In the genomic region with DNA sequence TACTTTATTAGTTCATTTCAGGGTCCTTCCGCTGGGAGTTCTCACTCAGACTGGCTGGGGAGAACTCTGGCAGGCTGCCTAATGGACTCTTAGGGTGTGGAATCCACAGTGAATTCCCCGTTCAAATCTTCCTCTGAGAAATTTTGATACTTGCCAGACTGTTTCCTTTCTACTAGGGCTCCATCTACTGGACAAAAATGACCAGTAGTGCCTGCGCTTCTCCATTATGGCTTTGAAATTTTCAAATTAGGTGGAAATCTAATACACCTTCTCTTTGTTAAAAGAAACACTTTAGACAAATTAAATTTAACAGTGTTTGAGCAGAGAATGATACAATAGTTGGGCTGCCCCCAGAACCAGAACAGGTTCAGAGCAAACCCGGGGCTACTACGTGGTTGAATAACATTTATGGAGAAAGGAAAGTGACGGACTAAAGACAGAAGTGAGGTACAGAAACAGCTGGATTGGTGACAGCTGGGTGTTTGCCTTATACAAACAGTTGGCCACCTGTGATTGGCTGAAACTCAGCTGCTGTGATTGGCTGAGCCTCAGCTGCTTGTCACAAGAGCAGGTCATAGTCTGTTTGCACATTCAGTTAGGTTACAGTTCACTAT, we compare ENCODE assay signal across 8 cellular contexts. TPM values are rescaled to one million over a fixed set of nuclear protein-coding genes. Genes with fewer than 3 reads are reported as not detected.
DNase-seq lines count a peak whose midpoint lies in the region; ATAC-seq and TF ChIP-seq lines count a peak whose summit lies in the region.

No MANE protein-coding gene starts in this region.

- in situ Hi-C loops in SK-MEL-5 (cut with HindIII; ENCODE audit: low pct_unique_long_range_greater_than_20kb, low sequenced_read_pairs) = no loop called here

- peak; percentile 59 for DNase-seq in DMS 273 treated with DMSO at 0.1 percent for 48 hours (lab: John Stamatoyannopoulos, UW)
- DNase-seq in NB4 (ENCODE audit: low read depth) = peak; percentile 67
- DNase-seq in SK-MEL-5 (ENCODE audit: low read depth, low spot score) = peak; percentile 89
- DNase-seq in dedifferentiated amniotic fluid mesenchymal stem cell (ENCODE audit: extremely low spot score) = peak; percentile 80
- peak; percentile 90 for DNase-seq in left lobe of liver (ENCODE audit: low spot score)
- peak; percentile 91 for DNase-seq in superior temporal gyrus (ENCODE audit: extremely low spot score)
- no peak for DNase-seq in GM19238 (ENCODE audit: insufficient read length, low spot score)

- TF ChIP-seq CTCF in NB4 (IDR thresholded peaks at IDR 0.05; ENCODE audit: low read depth, low read length) = peak; percentile 81

- no peak overlapping the region for H3K4me3 ChIP-seq in NB4 (ENCODE audit: low read depth, low read length)

- peak; percentile 34 for ATAC-seq in GM21528 (IDR thresholded peaks at IDR 0.05; ENCODE audit: low FRiP score, unreplicated experiment)
- ATAC-seq in left lobe of liver = peak; percentile 87

- TF ChIP-seq POLR2A in NB4 (IDR thresholded peaks at IDR 0.05; ENCODE audit: extremely low read depth, insufficient read length) = no peak

RNA-seq across cellular contexts. Expression of gene FDX1, which starts 52.9 kb away (rescaled TPM):
- 11.1 and 12.5 TPM in 2 replicates for total RNA-seq in SK-MEL-5 (2014; rRNA removed; shearing (Covaris generic))
- 11.0 and 11.4 TPM in 2 replicates for polyA plus RNA-seq in SK-MEL-5 (2015; cell fraction: cytosol; rRNA removed)
- polyA plus RNA-seq in SK-MEL-5 (2015; cell fraction: nucleus; rRNA removed) = 1.7 and 2.0 TPM in 2 replicates
- 23.6 TPM for total RNA-seq in left lobe of liver
